In the genomic region with DNA sequence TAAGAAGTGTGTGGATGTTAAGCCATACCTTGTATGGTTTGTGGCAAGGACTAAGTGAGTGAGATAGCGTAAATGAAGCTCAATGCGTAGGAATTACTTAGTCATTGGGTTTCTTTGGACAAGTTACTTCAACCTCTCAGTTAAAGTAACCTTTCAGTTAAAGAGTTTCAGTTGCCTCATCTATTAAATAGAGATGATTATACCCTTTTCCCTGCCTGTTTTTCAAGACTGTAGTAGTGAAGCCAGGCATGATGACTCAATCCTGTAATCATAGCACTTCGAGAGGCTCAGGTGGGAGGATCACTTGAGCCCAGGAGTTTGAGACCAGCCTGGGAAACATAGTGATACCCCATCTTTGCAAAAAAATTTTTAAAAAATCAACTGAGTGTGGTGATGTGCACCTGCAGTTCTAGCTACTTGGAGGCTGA, we compare ENCODE assay signal across 1 cellular context.
TF ChIP-seq lines count a peak whose summit lies in the region.

No MANE protein-coding gene starts in this region.

TF ChIP-seq in GM12878, 131 proteins besides CTCF, POLR2A, EP300 and RAD21:
- TF ChIP-seq POU2F2 (IDR thresholded peaks at IDR 0.05; ENCODE audit: borderline replicate concordance, low read depth, low read length) (no peak), NFXL1 (IDR thresholded peaks at IDR 0.05; ENCODE audit: borderline replicate concordance) (no peak), JUNB (IDR thresholded peaks at IDR 0.05) (peak; percentile 71)
